1 cellular context compared by ENCODE assay signal in genomic region chr14:94354638-94355185, GRCh38.
TF ChIP-seq lines count a peak whose summit lies in the region.

No MANE protein-coding gene starts in this region.

TF ChIP-seq in H1, 55 proteins besides CTCF, POLR2A, EP300 and RAD21:
- no peak for TF ChIP-seq CBX8 (IDR thresholded peaks at IDR 0.05; ENCODE audit: borderline replicate concordance, low read depth, low read length)
- TF ChIP-seq BCL11A (IDR thresholded peaks at IDR 0.05; ENCODE audit: low read depth in 2 of 2, low read length in 2 of 2) = no peak
- TF ChIP-seq RNF2 (IDR thresholded peaks at IDR 0.05; ENCODE audit: borderline replicate concordance, low read depth, low read length, missing control alignments, poor library complexity, severe bottlenecking) = no peak
- TF ChIP-seq YY1 (IDR thresholded peaks at IDR 0.05; ENCODE audit: low read depth, low read length) = no peak
- no peak for TF ChIP-seq TEAD4 (IDR thresholded peaks at IDR 0.05; ENCODE audit: low read depth, low read length)
- TF ChIP-seq ZNF274 (IDR thresholded peaks at IDR 0.05; ENCODE audit: borderline replicate concordance, extremely low read depth, low read length) = no peak
- TF ChIP-seq NRF1 (IDR thresholded peaks at IDR 0.05; ENCODE audit: low read depth, low read length) = no peak
TF ChIP-seq in H1: peak in this region for 0.
